Comparison of ENCODE assay signal across 24 cellular contexts in genomic region chr12:11482955-11483354, GRCh38.
A peak's percentile ranks its signal among the peaks of the same experiment; 100 is the strongest.
DNase-seq lines count a peak whose midpoint lies in the region; ATAC-seq, FAIRE-seq and TF ChIP-seq lines count a peak whose summit lies in the region.
"Had no signal": no experiment of that assay in that cellular context is flagged by ENCODE, and none has a peak within 500 bp of the region (broad histone marks: within the 10 kb centered on the region; RNA-seq: fewer than 3 reads in every experiment).

No MANE protein-coding gene starts in this region.

- peaks cover 18 to 23% of the 10 kb centered on the region in 2 donors for H3K27me3 Mint-ChIP-seq in natural killer cell treated with Interleukin-12 subunit alpha and Interleukin-12 subunit beta and Interleukin-15 and Interleukin-18, amount 100 ng/mL, for 72 hours
- H3K27me3 Mint-ChIP-seq in activated CD8-positive, alpha-beta memory T cell treated with anti-CD3 and anti-CD28 coated beads, Interleukin-2, amount 10 ng/mL, durations not matched to agents 7 days and 5 days = peaks cover 13% of the 10 kb centered on the region
- H3K27me3 Mint-ChIP-seq: CD4-positive, alpha-beta T cell; IgD-negative memory B cell had no signal

- ATAC-seq in natural killer cell treated with Interleukin-12 subunit alpha and Interleukin-12 subunit beta and Interleukin-15 and Interleukin-18, amount 100 ng/mL, for 72 hours = no peak
- no peak for ATAC-seq in activated CD8-positive, alpha-beta memory T cell treated with anti-CD3 and anti-CD28 coated beads, Interleukin-2, amount 10 ng/mL, durations not matched to agents 7 days and 5 days
- ATAC-seq: A549, GM12878 had no signal

- no peaks in the 10 kb centered on the region for H3K36me3 Mint-ChIP-seq in natural killer cell treated with Interleukin-12 subunit alpha and Interleukin-12 subunit beta and Interleukin-15 and Interleukin-18, amount 100 ng/mL, for 72 hours
- H3K36me3 Mint-ChIP-seq in activated CD8-positive, alpha-beta memory T cell treated with anti-CD3 and anti-CD28 coated beads, Interleukin-2, amount 10 ng/mL, durations not matched to agents 7 days and 5 days = no peaks in the 10 kb centered on the region
- H3K36me3 Mint-ChIP-seq: activated naive CD4-positive, alpha-beta T cell treated with anti-CD3 and anti-CD28 coated beads, Interleukin-2, amount 10 ng/mL, durations not matched to agents 7 days and 5 days; IgD-negative memory B cell had no signal

- no peaks in the 10 kb centered on the region for H3K36me3 ChIP-seq in ACC112 (ENCODE audit: insufficient read depth, low read length)
- H3K36me3 ChIP-seq in bronchial epithelial cell (ENCODE audit: control insufficient read depth, insufficient read depth, low read length) = no peaks in the 10 kb centered on the region
- H3K36me3 ChIP-seq: sigmoid colon, transverse colon had no signal

- CTCF ChIA-PET in activated CD8-positive, alpha-beta memory T cell treated with anti-CD3 and anti-CD28 coated beads, Interleukin-2, amount 10 ng/mL, durations not matched to agents 7 days and 5 days (lab: Charles Lee) = interaction anchor here (1.2 kb wide), 1 partner anchor 734 kb away, joined by 3 read pairs; no protein-coding TSS in a partner anchor

- H3K27ac ChIP-seq in ACC112 (ENCODE audit: low read depth, low read length) = peak overlapping the region; percentile 64
- H3K27ac ChIP-seq: A549, sigmoid colon, transverse colon had no signal

- no peak for FAIRE-seq in bronchial epithelial cell (lab: Jason Lieb, UNC)
- FAIRE-seq: A549, endometrium, GM12878, kidney had no signal

- H3K4me1 Mint-ChIP-seq in natural killer cell treated with Interleukin-12 subunit alpha and Interleukin-12 subunit beta and Interleukin-15 and Interleukin-18, amount 100 ng/mL, for 72 hours (ENCODE audit: low read depth in 2 of 2) = peaks cover 10 to 14% of the 10 kb centered on the region in 2 donors
- peaks cover 8% of the 10 kb centered on the region for H3K4me1 Mint-ChIP-seq in activated CD8-positive, alpha-beta memory T cell treated with anti-CD3 and anti-CD28 coated beads, Interleukin-2, amount 10 ng/mL, durations not matched to agents 7 days and 5 days

- no peak overlapping the region for H3K27ac Mint-ChIP-seq in natural killer cell treated with Interleukin-12 subunit alpha and Interleukin-12 subunit beta and Interleukin-15 and Interleukin-18, amount 100 ng/mL, for 72 hours
- no peak overlapping the region for H3K27ac Mint-ChIP-seq in activated CD8-positive, alpha-beta memory T cell treated with anti-CD3 and anti-CD28 coated beads, Interleukin-2, amount 10 ng/mL, durations not matched to agents 7 days and 5 days
- H3K27ac Mint-ChIP-seq: activated naive CD4-positive, alpha-beta T cell treated with anti-CD3 and anti-CD28 coated beads, Interleukin-2, amount 10 ng/mL, durations not matched to agents 7 days and 5 days; CD4-positive, alpha-beta T cell; H9 had no signal

- no peak overlapping the region for H3K4me3 ChIP-seq in ACC112 (ENCODE audit: low read depth, low read length)
- no peak overlapping the region for H3K4me3 ChIP-seq in bronchial epithelial cell (ENCODE audit: low read depth, low read length)
- H3K4me3 ChIP-seq: A549, GM12878, sigmoid colon, transverse colon had no signal

- H3K9me3 Mint-ChIP-seq in natural killer cell treated with Interleukin-12 subunit alpha and Interleukin-12 subunit beta and Interleukin-15 and Interleukin-18, amount 100 ng/mL, for 72 hours = no peaks in the 10 kb centered on the region
- H3K9me3 Mint-ChIP-seq in activated CD8-positive, alpha-beta memory T cell treated with anti-CD3 and anti-CD28 coated beads, Interleukin-2, amount 10 ng/mL, durations not matched to agents 7 days and 5 days (ENCODE audit: low read depth) = no peaks in the 10 kb centered on the region
- H3K9me3 Mint-ChIP-seq: activated naive CD4-positive, alpha-beta T cell treated with anti-CD3 and anti-CD28 coated beads, Interleukin-2, amount 10 ng/mL, durations not matched to agents 7 days and 5 days; CD4-positive, alpha-beta T cell; central memory CD8-positive, alpha-beta T cell; H9 had no signal

- H2AFZ ChIP-seq in ACC112 (ENCODE audit: low read length, unreplicated experiment) = no peak overlapping the region

- DNase-seq in M059J (ENCODE audit: low read depth) (peak; percentile 73), bronchial epithelial cell (ENCODE audit: low read depth) (peak; percentile 68), kidney glomerular epithelial cell (lab: John Stamatoyannopoulos, UW) (peak; percentile 56), NOMO-1 treated with DMSO at 0.1 percent for 48 hours (lab: John Stamatoyannopoulos, UW; ENCODE audit: unreplicated experiment) (no peak), NCI-H1930 (lab: John Stamatoyannopoulos, UW) (no peak)
- DNase-seq in natural killer cell treated with Interleukin-12 subunit alpha and Interleukin-12 subunit beta and Interleukin-15 and Interleukin-18, amount 100 ng/mL, for 72 hours (ENCODE audit: low spot score) = no peak
- DNase-seq in activated CD8-positive, alpha-beta memory T cell treated with anti-CD3 and anti-CD28 coated beads, Interleukin-2, amount 10 ng/mL, durations not matched to agents 7 days and 5 days = no peak
- DNase-seq: activated CD4-positive, alpha-beta T cell treated with anti-CD3 and anti-CD28 coated beads for 1 hour; activated CD8-positive, alpha-beta memory T cell treated with anti-CD3 and anti-CD28 coated beads, Interleukin-2, amount 50 U/mL, for 48 hours; activated naive CD4-positive, alpha-beta T cell treated with anti-CD3 and anti-CD28 coated beads, Interleukin-2, amount 10 ng/mL, durations not matched to agents 7 days and 5 days; CD4-positive, alpha-beta T cell; H9; head of caudate nucleus; kidney; NCI-H1092 treated with DMSO at 0.1 percent for 48 hours; sigmoid colon; stimulated activated CD4-positive, alpha-beta T cell treated with anti-CD3 and anti-CD28 coated beads, Interleukin-4, amount 100 ng/mL, for 4 hours; transverse colon had no signal

- peaks cover 10% of the 10 kb centered on the region for H3K4me1 ChIP-seq in ACC112 (ENCODE audit: control insufficient read depth, insufficient read depth, low read length, unreplicated experiment)
- H3K4me1 ChIP-seq: A549, sigmoid colon, transverse colon had no signal

- TF ChIP-seq CTCF in bronchial epithelial cell (IDR thresholded peaks at IDR 0.05; ENCODE audit: insufficient read depth, low read length, severe bottlenecking) = no peak

- no peak overlapping the region for H3K4me3 Mint-ChIP-seq in natural killer cell treated with Interleukin-12 subunit alpha and Interleukin-12 subunit beta and Interleukin-15 and Interleukin-18, amount 100 ng/mL, for 72 hours
- H3K4me3 Mint-ChIP-seq in activated CD8-positive, alpha-beta memory T cell treated with anti-CD3 and anti-CD28 coated beads, Interleukin-2, amount 10 ng/mL, durations not matched to agents 7 days and 5 days = no peak overlapping the region
- H3K4me3 Mint-ChIP-seq: activated naive CD4-positive, alpha-beta T cell treated with anti-CD3 and anti-CD28 coated beads, Interleukin-2, amount 10 ng/mL, durations not matched to agents 7 days and 5 days; CD4-positive, alpha-beta T cell; central memory CD8-positive, alpha-beta T cell; H9; IgD-negative memory B cell had no signal

- H3K27me3 ChIP-seq in ACC112 (ENCODE audit: insufficient read depth, low read length) (peaks cover 7% of the 10 kb centered on the region), bronchial epithelial cell (ENCODE audit: control insufficient read depth, insufficient read depth, low read length) (no peaks in the 10 kb centered on the region)
- H3K27me3 ChIP-seq: sigmoid colon, transverse colon had no signal

- no peaks in the 10 kb centered on the region for H3K79me2 ChIP-seq in ACC112 (ENCODE audit: control insufficient read depth, insufficient read depth, low read length, unreplicated experiment)

Comparison
In these comparisons a context has a peak if more than half of its experiments do, and no peak if none do; other contexts are left out.
1. DNase-seq: peak in M059J (single experiment), bronchial epithelial cell (single experiment) and kidney glomerular epithelial cell (single experiment); none in NOMO-1 treated with DMSO at 0.1 percent for 48 hours (single experiment), natural killer cell treated with Interleukin-12 subunit alpha and Interleukin-12 subunit beta and Interleukin-15 and Interleukin-18, amount 100 ng/mL, for 72 hours (single experiment), NCI-H1930 (0 of 2) and activated CD8-positive, alpha-beta memory T cell treated with anti-CD3 and anti-CD28 coated beads, Interleukin-2, amount 10 ng/mL, durations not matched to agents 7 days and 5 days (single experiment).